Comparison of ENCODE assay signal across 1 cellular context in genomic region chr10:62805139-62806092, GRCh38.
TF ChIP-seq lines count a peak whose summit lies in the region.

No MANE protein-coding gene starts in this region.

TF ChIP-seq in HepG2, 621 proteins besides CTCF, POLR2A, EP300 and RAD21 (continued from another document and continues in another):
- TF ChIP-seq ZBTB40 (IDR thresholded peaks at IDR 0.05) (no peak), ZBTB40 (CRISPR knock-in tag; IDR thresholded peaks at IDR 0.05) (no peak), ZFP36L2 (CRISPR knock-in tag; IDR thresholded peaks at IDR 0.05) (no peak), NFYB (CRISPR knock-in tag; IDR thresholded peaks at IDR 0.05) (no peak), ARHGAP35 (CRISPR knock-in tag; IDR thresholded peaks at IDR 0.05; ENCODE audit: borderline replicate concordance) (peak; percentile 44; the same call in 1 of the 2 replicates), ZNF576 (CRISPR knock-in tag; IDR thresholded peaks at IDR 0.05) (no peak), ZBTB20 (CRISPR knock-in tag; IDR thresholded peaks at IDR 0.05; ENCODE audit: borderline replicate concordance, low read depth) (no peak), ZFP1 (CRISPR knock-in tag; IDR thresholded peaks at IDR 0.05) (no peak), ZMYM2 (CRISPR knock-in tag; IDR thresholded peaks at IDR 0.05) (no peak), BHLHE40 (IDR thresholded peaks at IDR 0.05; ENCODE audit: low read length) (no peak), PRPF4 (IDR thresholded peaks at IDR 0.05; ENCODE audit: low read depth, low read length, poor library complexity, severe bottlenecking) (no peak), ZMAT5 (CRISPR knock-in tag; IDR thresholded peaks at IDR 0.05; ENCODE audit: borderline replicate concordance, low read depth) (no peak), KDM2A (CRISPR knock-in tag; IDR thresholded peaks at IDR 0.05; ENCODE audit: borderline replicate concordance, low read depth) (peak; percentile 45; the same call in 1 of the 2 replicates), CCAR2 (optimal IDR thresholded peaks at IDR 0.05; ENCODE audit: low read depth, low read length) (no peak), ZNF784 (CRISPR knock-in tag; IDR thresholded peaks at IDR 0.05; ENCODE audit: borderline replicate concordance) (no peak), CENPBD1 (CRISPR knock-in tag; IDR thresholded peaks at IDR 0.05; ENCODE audit: borderline replicate concordance, low read depth) (no peak)
- TF ChIP-seq, protein P1, sequence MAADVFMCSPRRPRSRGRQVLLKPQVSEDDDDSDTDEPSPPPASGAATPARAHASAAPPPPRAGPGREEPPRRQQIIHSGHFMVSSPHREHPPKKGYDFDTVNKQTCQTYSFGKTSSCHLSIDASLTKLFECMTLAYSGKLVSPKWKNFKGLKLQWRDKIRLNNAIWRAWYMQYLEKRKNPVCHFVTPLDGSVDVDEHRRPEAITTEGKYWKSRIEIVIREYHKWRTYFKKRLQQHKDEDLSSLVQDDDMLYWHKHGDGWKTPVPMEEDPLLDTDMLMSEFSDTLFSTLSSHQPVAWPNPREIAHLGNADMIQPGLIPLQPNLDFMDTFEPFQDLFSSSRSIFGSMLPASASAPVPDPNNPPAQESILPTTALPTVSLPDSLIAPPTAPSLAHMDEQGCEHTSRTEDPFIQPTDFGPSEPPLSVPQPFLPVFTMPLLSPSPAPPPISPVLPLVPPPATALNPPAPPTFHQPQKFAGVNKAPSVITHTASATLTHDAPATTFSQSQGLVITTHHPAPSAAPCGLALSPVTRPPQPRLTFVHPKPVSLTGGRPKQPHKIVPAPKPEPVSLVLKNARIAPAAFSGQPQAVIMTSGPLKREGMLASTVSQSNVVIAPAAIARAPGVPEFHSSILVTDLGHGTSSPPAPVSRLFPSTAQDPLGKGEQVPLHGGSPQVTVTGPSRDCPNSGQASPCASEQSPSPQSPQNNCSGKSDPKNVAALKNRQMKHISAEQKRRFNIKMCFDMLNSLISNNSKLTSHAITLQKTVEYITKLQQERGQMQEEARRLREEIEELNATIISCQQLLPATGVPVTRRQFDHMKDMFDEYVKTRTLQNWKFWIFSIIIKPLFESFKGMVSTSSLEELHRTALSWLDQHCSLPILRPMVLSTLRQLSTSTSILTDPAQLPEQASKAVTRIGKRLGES (CRISPR knock-in tag; IDR thresholded peaks at IDR 0.05; ENCODE audit: borderline replicate concordance): no peak
- TF ChIP-seq, protein P2, sequence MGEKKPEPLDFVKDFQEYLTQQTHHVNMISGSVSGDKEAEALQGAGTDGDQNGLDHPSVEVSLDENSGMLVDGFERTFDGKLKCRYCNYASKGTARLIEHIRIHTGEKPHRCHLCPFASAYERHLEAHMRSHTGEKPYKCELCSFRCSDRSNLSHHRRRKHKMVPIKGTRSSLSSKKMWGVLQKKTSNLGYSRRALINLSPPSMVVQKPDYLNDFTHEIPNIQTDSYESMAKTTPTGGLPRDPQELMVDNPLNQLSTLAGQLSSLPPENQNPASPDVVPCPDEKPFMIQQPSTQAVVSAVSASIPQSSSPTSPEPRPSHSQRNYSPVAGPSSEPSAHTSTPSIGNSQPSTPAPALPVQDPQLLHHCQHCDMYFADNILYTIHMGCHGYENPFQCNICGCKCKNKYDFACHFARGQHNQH (CRISPR knock-in tag; IDR thresholded peaks at IDR 0.05): peak; percentile 13; the same call in 1 of the 2 replicates
- TF ChIP-seq, protein P3, sequence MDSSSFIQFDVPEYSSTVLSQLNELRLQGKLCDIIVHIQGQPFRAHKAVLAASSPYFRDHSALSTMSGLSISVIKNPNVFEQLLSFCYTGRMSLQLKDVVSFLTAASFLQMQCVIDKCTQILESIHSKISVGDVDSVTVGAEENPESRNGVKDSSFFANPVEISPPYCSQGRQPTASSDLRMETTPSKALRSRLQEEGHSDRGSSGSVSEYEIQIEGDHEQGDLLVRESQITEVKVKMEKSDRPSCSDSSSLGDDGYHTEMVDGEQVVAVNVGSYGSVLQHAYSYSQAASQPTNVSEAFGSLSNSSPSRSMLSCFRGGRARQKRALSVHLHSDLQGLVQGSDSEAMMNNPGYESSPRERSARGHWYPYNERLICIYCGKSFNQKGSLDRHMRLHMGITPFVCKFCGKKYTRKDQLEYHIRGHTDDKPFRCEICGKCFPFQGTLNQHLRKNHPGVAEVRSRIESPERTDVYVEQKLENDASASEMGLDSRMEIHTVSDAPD (CRISPR knock-in tag; IDR thresholded peaks at IDR 0.05): no peak
- TF ChIP-seq, protein P4, sequence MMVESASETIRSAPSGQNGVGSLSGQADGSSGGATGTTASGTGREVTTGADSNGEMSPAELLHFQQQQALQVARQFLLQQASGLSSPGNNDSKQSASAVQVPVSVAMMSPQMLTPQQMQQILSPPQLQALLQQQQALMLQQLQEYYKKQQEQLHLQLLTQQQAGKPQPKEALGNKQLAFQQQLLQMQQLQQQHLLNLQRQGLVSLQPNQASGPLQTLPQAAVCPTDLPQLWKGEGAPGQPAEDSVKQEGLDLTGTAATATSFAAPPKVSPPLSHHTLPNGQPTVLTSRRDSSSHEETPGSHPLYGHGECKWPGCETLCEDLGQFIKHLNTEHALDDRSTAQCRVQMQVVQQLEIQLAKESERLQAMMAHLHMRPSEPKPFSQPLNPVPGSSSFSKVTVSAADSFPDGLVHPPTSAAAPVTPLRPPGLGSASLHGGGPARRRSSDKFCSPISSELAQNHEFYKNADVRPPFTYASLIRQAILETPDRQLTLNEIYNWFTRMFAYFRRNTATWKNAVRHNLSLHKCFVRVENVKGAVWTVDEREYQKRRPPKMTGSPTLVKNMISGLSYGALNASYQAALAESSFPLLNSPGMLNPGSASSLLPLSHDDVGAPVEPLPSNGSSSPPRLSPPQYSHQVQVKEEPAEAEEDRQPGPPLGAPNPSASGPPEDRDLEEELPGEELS (CRISPR knock-in tag; IDR thresholded peaks at IDR 0.05): peak; percentile 22; the same call in 1 of the 2 replicates
- TF ChIP-seq, protein P5, sequence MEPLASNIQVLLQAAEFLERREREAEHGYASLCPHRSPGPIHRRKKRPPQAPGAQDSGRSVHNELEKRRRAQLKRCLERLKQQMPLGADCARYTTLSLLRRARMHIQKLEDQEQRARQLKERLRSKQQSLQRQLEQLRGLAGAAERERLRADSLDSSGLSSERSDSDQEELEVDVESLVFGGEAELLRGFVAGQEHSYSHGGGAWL (CRISPR knock-in tag; IDR thresholded peaks at IDR 0.05): no peak
- TF ChIP-seq, protein P6, sequence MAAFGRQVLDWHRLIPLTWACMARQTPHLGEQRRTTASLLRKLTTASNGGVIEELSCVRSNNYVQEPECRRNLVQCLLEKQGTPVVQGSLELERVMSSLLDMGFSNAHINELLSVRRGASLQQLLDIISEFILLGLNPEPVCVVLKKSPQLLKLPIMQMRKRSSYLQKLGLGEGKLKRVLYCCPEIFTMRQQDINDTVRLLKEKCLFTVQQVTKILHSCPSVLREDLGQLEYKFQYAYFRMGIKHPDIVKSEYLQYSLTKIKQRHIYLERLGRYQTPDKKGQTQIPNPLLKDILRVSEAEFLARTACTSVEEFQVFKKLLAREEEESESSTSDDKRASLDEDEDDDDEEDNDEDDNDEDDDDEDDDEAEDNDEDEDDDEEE (CRISPR knock-in tag; IDR thresholded peaks at IDR 0.05): no peak
- TF ChIP-seq, protein P7, sequence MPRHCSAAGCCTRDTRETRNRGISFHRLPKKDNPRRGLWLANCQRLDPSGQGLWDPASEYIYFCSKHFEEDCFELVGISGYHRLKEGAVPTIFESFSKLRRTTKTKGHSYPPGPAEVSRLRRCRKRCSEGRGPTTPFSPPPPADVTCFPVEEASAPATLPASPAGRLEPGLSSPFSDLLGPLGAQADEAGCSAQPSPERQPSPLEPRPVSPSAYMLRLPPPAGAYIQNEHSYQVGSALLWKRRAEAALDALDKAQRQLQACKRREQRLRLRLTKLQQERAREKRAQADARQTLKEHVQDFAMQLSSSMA (CRISPR knock-in tag; IDR thresholded peaks at IDR 0.05): no peak
- TF ChIP-seq, protein P8, sequence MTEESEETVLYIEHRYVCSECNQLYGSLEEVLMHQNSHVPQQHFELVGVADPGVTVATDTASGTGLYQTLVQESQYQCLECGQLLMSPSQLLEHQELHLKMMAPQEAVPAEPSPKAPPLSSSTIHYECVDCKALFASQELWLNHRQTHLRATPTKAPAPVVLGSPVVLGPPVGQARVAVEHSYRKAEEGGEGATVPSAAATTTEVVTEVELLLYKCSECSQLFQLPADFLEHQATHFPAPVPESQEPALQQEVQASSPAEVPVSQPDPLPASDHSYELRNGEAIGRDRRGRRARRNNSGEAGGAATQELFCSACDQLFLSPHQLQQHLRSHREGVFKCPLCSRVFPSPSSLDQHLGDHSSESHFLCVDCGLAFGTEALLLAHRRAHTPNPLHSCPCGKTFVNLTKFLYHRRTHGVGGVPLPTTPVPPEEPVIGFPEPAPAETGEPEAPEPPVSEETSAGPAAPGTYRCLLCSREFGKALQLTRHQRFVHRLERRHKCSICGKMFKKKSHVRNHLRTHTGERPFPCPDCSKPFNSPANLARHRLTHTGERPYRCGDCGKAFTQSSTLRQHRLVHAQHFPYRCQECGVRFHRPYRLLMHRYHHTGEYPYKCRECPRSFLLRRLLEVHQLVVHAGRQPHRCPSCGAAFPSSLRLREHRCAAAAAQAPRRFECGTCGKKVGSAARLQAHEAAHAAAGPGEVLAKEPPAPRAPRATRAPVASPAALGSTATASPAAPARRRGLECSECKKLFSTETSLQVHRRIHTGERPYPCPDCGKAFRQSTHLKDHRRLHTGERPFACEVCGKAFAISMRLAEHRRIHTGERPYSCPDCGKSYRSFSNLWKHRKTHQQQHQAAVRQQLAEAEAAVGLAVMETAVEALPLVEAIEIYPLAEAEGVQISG (CRISPR knock-in tag; IDR thresholded peaks at IDR 0.05): no peak
